ENCODE assay signal across 1 cellular context in genomic region chr15:79915776-79916374, GRCh38. TPM values are rescaled to one million over a fixed set of nuclear protein-coding genes. Genes with fewer than 3 reads are reported as not detected.
"Had no signal": no experiment of that assay in that cellular context is flagged by ENCODE, and none has a peak within 500 bp of the region (broad histone marks: within the 10 kb centered on the region; RNA-seq: fewer than 3 reads in every experiment).

No MANE protein-coding gene starts in this region.

RNA-seq across cellular contexts. Expression of gene BCL2A1, which starts 55.1 kb away (rescaled TPM):
- total RNA-seq: SJCRH30 had no signal
